ENCODE assay signal across 17 cellular contexts in the genomic region with DNA sequence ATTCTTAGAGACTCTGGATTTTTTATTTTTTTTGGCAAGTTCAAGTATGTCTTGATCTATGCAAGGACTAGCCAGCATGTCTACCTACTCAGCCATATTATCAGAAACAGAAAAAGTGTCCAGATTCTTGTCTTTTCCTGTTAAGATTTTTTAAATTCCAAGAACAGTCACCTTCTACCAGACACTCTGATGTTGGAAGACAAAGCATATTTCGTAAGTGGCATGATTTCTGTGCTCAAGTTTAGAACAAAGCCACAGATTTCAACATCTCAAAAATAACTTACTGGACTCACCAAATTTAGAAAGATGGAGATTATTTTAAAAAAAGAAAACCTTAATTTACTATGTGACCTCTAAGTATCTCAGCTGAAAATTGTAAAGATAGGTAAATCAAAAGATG.
DNase-seq lines count a peak whose midpoint lies in the region; ATAC-seq and TF ChIP-seq lines count a peak whose summit lies in the region.
"Had no signal": no experiment of that assay in that cellular context is flagged by ENCODE, and none has a peak within 500 bp of the region (broad histone marks: within the 10 kb centered on the region; RNA-seq: fewer than 3 reads in every experiment).

No MANE protein-coding gene starts in this region.

- DNase-seq in HS-5 (ENCODE audit: low read depth) (peak; percentile 15), fibroblast of gingiva (ENCODE audit: low read depth) (peak; percentile 47), thoracic aorta (ENCODE audit: low spot score) (no peak)
- no peak for DNase-seq in effector CD4-positive, alpha-beta T cell
- DNase-seq: activated CD8-positive, alpha-beta T cell treated with anti-CD3 and anti-CD28 coated beads, Interleukin-2, amount 10 ng/mL, durations not matched to agents 7 days and 5 days; activated T-cell treated with anti-CD3 and anti-CD28 coated beads, Interleukin-2, amount 50 U/mL, for 4 hours; naive thymus-derived CD8-positive, alpha-beta T cell; stimulated activated CD4-positive, alpha-beta T cell treated with anti-CD3 and anti-CD28 coated beads, Interleukin-2, amount 100 ng/mL, for 48 hours; WERI-Rb-1 had no signal

- TF ChIP-seq CTCF in OCI-LY3 (IDR thresholded peaks at IDR 0.05; ENCODE audit: low read depth, low read length) (no peak), thoracic aorta (IDR thresholded peaks at IDR 0.05) (no peak)

- H3K36me3 ChIP-seq in OCI-LY3 (replicated peaks; ENCODE audit: low read depth, low read length) (no peaks in the 10 kb centered on the region), thoracic aorta (no peaks in the 10 kb centered on the region)
- H3K36me3 ChIP-seq: BLaER1, breast epithelium, vagina, WERI-Rb-1 had no signal

- H3K4me1 ChIP-seq in OCI-LY3 (ENCODE audit: low read length): peaks cover 28% of the 10 kb centered on the region
- peaks cover 17 to 36% of the 10 kb centered on the region in 2 donors for H3K4me1 ChIP-seq in thoracic aorta (ENCODE audit: control insufficient read depth in 1 of 2, low read depth in 2 of 2)
- H3K4me1 ChIP-seq: BLaER1, breast epithelium, vagina had no signal

- H3K27me3 ChIP-seq in OCI-LY3 (ENCODE audit: low read depth, low read length) (no peaks in the 10 kb centered on the region), thoracic aorta (replicated peaks; ENCODE audit: insufficient read depth) (no peaks in the 10 kb centered on the region)
- H3K27me3 ChIP-seq: vagina had no signal

- H3K4me3 ChIP-seq in OCI-LY3 (ENCODE audit: low read length) (no peak overlapping the region), thoracic aorta (no peak overlapping the region)
- H3K4me3 ChIP-seq: BLaER1, breast epithelium, skin epidermis, vagina had no signal

- peak overlapping the region; percentile 8; the same call in 1 of the 2 replicates for H3K27ac ChIP-seq in OCI-LY3 (ENCODE audit: low read length)
- H3K27ac ChIP-seq in thoracic aorta: peak overlapping the region; percentile 66 to 77
- H3K27ac ChIP-seq: BLaER1, breast epithelium, skin epidermis, vagina, WERI-Rb-1 had no signal

- no peaks in the 10 kb centered on the region for H3K79me2 ChIP-seq in OCI-LY3 (ENCODE audit: low read length)

- H4K20me1 ChIP-seq in OCI-LY3 (ENCODE audit: insufficient read depth, low read length): no peaks in the 10 kb centered on the region
- H4K20me1 ChIP-seq: BLaER1 had no signal

- H3K9me3 ChIP-seq in OCI-LY3 (ENCODE audit: insufficient read depth, low read length) (no peaks in the 10 kb centered on the region), thoracic aorta (no peaks in the 10 kb centered on the region)
- H3K9me3 ChIP-seq: breast epithelium, vagina had no signal

- H3K4me2 ChIP-seq in OCI-LY3 (ENCODE audit: low read length): peak overlapping the region; percentile 46
- H3K4me2 ChIP-seq: BLaER1 had no signal

- no peak overlapping the region; the same call in 1 of the 2 replicates for H3K9ac ChIP-seq in OCI-LY3 (ENCODE audit: low read length)
- H3K9ac ChIP-seq: BLaER1 had no signal

- no peak overlapping the region for H2AFZ ChIP-seq in OCI-LY3 (ENCODE audit: low read depth, low read length)

- ATAC-seq in thoracic aorta (ENCODE audit: insufficient number of reproducible peaks, low FRiP score, low read depth): no peak
- no peak for ATAC-seq in esophagus mucosa
- ATAC-seq in HG03175 (IDR thresholded peaks at IDR 0.05; ENCODE audit: unreplicated experiment): no peak
- ATAC-seq: activated CD8-positive, alpha-beta T cell treated with anti-CD3 and anti-CD28 coated beads, Interleukin-2, amount 10 ng/mL, durations not matched to agents 7 days and 5 days; activated naive CD4-positive, alpha-beta T cell treated with anti-CD3 and anti-CD28 coated beads, Interleukin-2, amount 50 U/mL, for 72 hours; activated T-cell treated with anti-CD3 and anti-CD28 coated beads, Interleukin-2, amount 50 U/mL, for 4 hours; naive thymus-derived CD8-positive, alpha-beta T cell had no signal

Comparison
In these comparisons a context has a peak if more than half of its experiments do, and no peak if none do; other contexts are left out.
1. DNase-seq: peak in HS-5 (single experiment) and fibroblast of gingiva (single experiment); none in thoracic aorta (single experiment) and effector CD4-positive, alpha-beta T cell (single experiment).